1 cellular context compared by ENCODE assay signal in the genomic region with DNA sequence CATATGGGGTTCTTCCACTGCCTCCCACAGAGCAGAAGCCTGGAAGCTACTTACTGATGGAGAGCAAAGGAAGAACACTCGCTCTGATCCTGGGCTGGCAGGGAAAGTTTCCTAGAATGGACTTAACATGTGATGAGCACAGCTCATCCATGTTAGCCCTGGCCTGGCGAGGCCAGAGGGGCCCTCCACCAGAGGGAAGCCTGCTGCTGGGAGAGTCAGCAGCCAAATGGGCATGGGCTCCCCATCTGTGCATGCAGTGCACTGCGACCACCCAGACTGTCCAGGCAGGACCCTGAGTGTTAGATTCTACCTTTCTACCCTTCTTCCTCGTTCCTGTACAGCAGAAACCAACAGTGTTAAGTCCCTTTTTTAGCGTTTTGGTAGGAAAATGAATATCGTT.
TF ChIP-seq lines count a peak whose summit lies in the region.

No MANE protein-coding gene starts in this region.

TF ChIP-seq in H1, 55 proteins besides CTCF, POLR2A, EP300 and RAD21:
- TF ChIP-seq BACH1 (IDR thresholded peaks at IDR 0.05; ENCODE audit: low read length): no peak
- no peak for TF ChIP-seq KDM1A (IDR thresholded peaks at IDR 0.05; ENCODE audit: borderline replicate concordance, low read length)
- no peak for TF ChIP-seq RNF2 (IDR thresholded peaks at IDR 0.05; ENCODE audit: borderline replicate concordance, low read depth, low read length, missing control alignments, poor library complexity, severe bottlenecking)
- no peak for TF ChIP-seq MAFK (IDR thresholded peaks at IDR 0.05; ENCODE audit: low read depth, low read length)
- peak; percentile 35; the same call in 1 of the 2 replicates for TF ChIP-seq POLR2AphosphoS5 (IDR thresholded peaks at IDR 0.05; ENCODE audit: low read depth, low read length)
